ENCODE assay signal across 8 cellular contexts in the genomic region with DNA sequence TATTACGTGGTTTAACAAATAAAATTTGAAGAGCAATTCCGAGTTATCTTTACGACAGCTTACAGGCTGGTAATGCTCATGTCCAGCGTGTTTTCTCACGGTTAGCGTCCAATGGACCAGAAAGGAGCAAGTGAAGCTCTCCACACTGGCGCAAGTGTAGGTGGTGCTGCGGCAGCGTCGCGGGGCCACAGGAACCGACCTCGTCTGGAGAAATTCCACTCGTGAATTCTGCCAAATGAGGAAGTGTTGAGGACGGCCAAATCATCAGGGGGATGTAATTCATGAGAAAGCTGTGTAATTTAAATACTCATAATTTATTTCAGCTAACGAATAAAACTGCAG. TPM values are rescaled to one million over a fixed set of nuclear protein-coding genes. Genes with fewer than 3 reads are reported as not detected.
DNase-seq lines count a peak whose midpoint lies in the region; ATAC-seq lines count a peak whose summit lies in the region.

No MANE protein-coding gene starts in this region.

- H3K4me1 Mint-ChIP-seq in activated CD8-positive, alpha-beta memory T cell treated with anti-CD3 and anti-CD28 coated beads, Interleukin-2, amount 10 ng/mL, durations not matched to agents 7 days and 5 days, result peaks cover 23% of the 10 kb centered on the region
- peaks cover 15% of the 10 kb centered on the region for H3K4me1 Mint-ChIP-seq in activated T-helper 17 cell treated with anti-CD3 and anti-CD28 coated beads, Interleukin-2, amount 50 U/mL, for 72 hours

- CTCF ChIA-PET in activated CD8-positive, alpha-beta memory T cell treated with anti-CD3 and anti-CD28 coated beads, Interleukin-2, amount 10 ng/mL, durations not matched to agents 7 days and 5 days (lab: Charles Lee), result interaction anchor here (1.1 to 1.7 kb wide), 3 partner anchors 16 to 118 kb away, joined by 3 to 4 read pairs (median 4); partner anchors contain the start of gene ZNF25

- intact Hi-C loops in posterior vena cava (cut with DNase I), result no loop called here

- H3K9me3 Mint-ChIP-seq in activated CD8-positive, alpha-beta memory T cell treated with anti-CD3 and anti-CD28 coated beads, Interleukin-2, amount 10 ng/mL, durations not matched to agents 7 days and 5 days (ENCODE audit: low read depth), result peaks cover 2% of the 10 kb centered on the region
- no peaks in the 10 kb centered on the region for H3K9me3 Mint-ChIP-seq in activated T-helper 17 cell treated with anti-CD3 and anti-CD28 coated beads, Interleukin-2, amount 50 U/mL, for 72 hours

- peak; percentile 5 for ATAC-seq in activated CD8-positive, alpha-beta memory T cell treated with anti-CD3 and anti-CD28 coated beads, Interleukin-2, amount 10 ng/mL, durations not matched to agents 7 days and 5 days
- peak; percentile 24 for ATAC-seq in HG03066 (IDR thresholded peaks at IDR 0.05; ENCODE audit: low read depth, unreplicated experiment)
- peak; percentile 9 for ATAC-seq in activated T-helper 17 cell treated with anti-CD3 and anti-CD28 coated beads, Interleukin-2, amount 50 U/mL, for 72 hours (replicated peaks)

- no peak for DNase-seq in activated CD8-positive, alpha-beta memory T cell treated with anti-CD3 and anti-CD28 coated beads, Interleukin-2, amount 10 ng/mL, durations not matched to agents 7 days and 5 days
- no peak for DNase-seq in activated CD8-positive, alpha-beta memory T cell treated with anti-CD3 and anti-CD28 coated beads, Interleukin-2, amount 50 U/mL, for 4 hours
- peak; percentile 7 for DNase-seq in iPS-NIHi7 (ENCODE audit: extremely low spot score)
- peak; percentile 1 for DNase-seq in stromal cell of bone marrow (ENCODE audit: low read depth)
- DNase-seq in foreskin melanocyte, result no peak
- no peak for DNase-seq in posterior vena cava (ENCODE audit: low spot score)

- no peaks in the 10 kb centered on the region for H3K27me3 Mint-ChIP-seq in activated CD8-positive, alpha-beta memory T cell treated with anti-CD3 and anti-CD28 coated beads, Interleukin-2, amount 10 ng/mL, durations not matched to agents 7 days and 5 days
- no peaks in the 10 kb centered on the region for H3K27me3 Mint-ChIP-seq in activated T-helper 17 cell treated with anti-CD3 and anti-CD28 coated beads, Interleukin-2, amount 50 U/mL, for 72 hours

- H3K36me3 Mint-ChIP-seq in activated CD8-positive, alpha-beta memory T cell treated with anti-CD3 and anti-CD28 coated beads, Interleukin-2, amount 10 ng/mL, durations not matched to agents 7 days and 5 days, result peaks cover 38% of the 10 kb centered on the region
- H3K36me3 Mint-ChIP-seq in activated T-helper 17 cell treated with anti-CD3 and anti-CD28 coated beads, Interleukin-2, amount 50 U/mL, for 72 hours (ENCODE audit: low read depth), result peaks cover 50% of the 10 kb centered on the region

- peak overlapping the region; percentile 94 for H3K27ac Mint-ChIP-seq in activated CD8-positive, alpha-beta memory T cell treated with anti-CD3 and anti-CD28 coated beads, Interleukin-2, amount 10 ng/mL, durations not matched to agents 7 days and 5 days
- H3K27ac Mint-ChIP-seq in activated T-helper 17 cell treated with anti-CD3 and anti-CD28 coated beads, Interleukin-2, amount 50 U/mL, for 72 hours, result peak overlapping the region; percentile 91

- H3K4me3 Mint-ChIP-seq in activated CD8-positive, alpha-beta memory T cell treated with anti-CD3 and anti-CD28 coated beads, Interleukin-2, amount 10 ng/mL, durations not matched to agents 7 days and 5 days, result peak overlapping the region; percentile 87
- peak overlapping the region; percentile 97 for H3K4me3 Mint-ChIP-seq in activated T-helper 17 cell treated with anti-CD3 and anti-CD28 coated beads, Interleukin-2, amount 50 U/mL, for 72 hours

RNA-seq across cellular contexts. Expression of gene ZNF37A, which starts 0.3 kb away (rescaled TPM):
- 10 to 100 TPM; 18.9 to 22.1 TPM for total RNA-seq in activated CD8-positive, alpha-beta memory T cell treated with anti-CD3 and anti-CD28 coated beads, Interleukin-2, amount 10 ng/mL, durations not matched to agents 7 days and 5 days
- 10 to 100 TPM; 27.8 to 53.4 TPM for total RNA-seq in activated T-helper 17 cell treated with anti-CD3 and anti-CD28 coated beads, Interleukin-2, amount 50 U/mL, for 72 hours
- 10 to 100 TPM; 15.9 to 19.5 TPM for total RNA-seq in posterior vena cava

Comparison
In these comparisons a context has a peak if more than half of its experiments do, and no peak if none do; other contexts are left out.
1. DNase-seq: peak in iPS-NIHi7 (single experiment) and stromal cell of bone marrow (single experiment); none in activated CD8-positive, alpha-beta memory T cell treated with anti-CD3 and anti-CD28 coated beads, Interleukin-2, amount 10 ng/mL, durations not matched to agents 7 days and 5 days (single experiment), activated CD8-positive, alpha-beta memory T cell treated with anti-CD3 and anti-CD28 coated beads, Interleukin-2, amount 50 U/mL, for 4 hours (single experiment), foreskin melanocyte (single experiment) and posterior vena cava (single experiment).
2. Peak in every context shown above with its lines, with median percentiles within 50 percentile points of each other: ATAC-seq.